14 cellular contexts compared by ENCODE assay signal in genomic region chr15:44157679-44158078, GRCh38. TPM values are rescaled to one million over a fixed set of nuclear protein-coding genes. Genes with fewer than 3 reads are reported as not detected.
DNase-seq lines count a peak whose midpoint lies in the region; ATAC-seq and TF ChIP-seq lines count a peak whose summit lies in the region.
"Had no signal": no experiment of that assay in that cellular context is flagged by ENCODE, and none has a peak within 500 bp of the region (broad histone marks: within the 10 kb centered on the region; RNA-seq: fewer than 3 reads in every experiment).

No MANE protein-coding gene starts in this region.

- intact Hi-C loops in prostate gland (cut with DNase I) = no loop called here

- TF ChIP-seq POLR2A in prostate gland (IDR thresholded peaks at IDR 0.05) = no peak

- ATAC-seq in GM21360 (IDR thresholded peaks at IDR 0.05; ENCODE audit: unreplicated experiment) (no peak), GM18907 (IDR thresholded peaks at IDR 0.05; ENCODE audit: unreplicated experiment) (no peak)
- no peak for ATAC-seq in activated naive CD8-positive, alpha-beta T cell treated with anti-CD3 and anti-CD28 coated beads, Interleukin-2, amount 50 U/mL, for 24 hours
- ATAC-seq: WTC11 had no signal

- TF ChIP-seq CTCF in HEK293 (tag by site-specific recombination; IDR thresholded peaks at IDR 0.05) = no peak
- no peak for TF ChIP-seq CTCF in prostate gland (IDR thresholded peaks at IDR 0.05)

- H3K36me3 Mint-ChIP-seq in activated naive CD8-positive, alpha-beta T cell treated with anti-CD3 and anti-CD28 coated beads, Interleukin-2, amount 50 U/mL, for 24 hours (ENCODE audit: low read depth) = no peaks in the 10 kb centered on the region
- H3K36me3 Mint-ChIP-seq: IgD-negative memory B cell, naive B cell, WTC11 had no signal

- H3K4me1 ChIP-seq in ACC112 (ENCODE audit: control insufficient read depth, insufficient read depth, low read length, unreplicated experiment) (peaks cover 38% of the 10 kb centered on the region), HEK293 (ENCODE audit: control insufficient read depth, insufficient read depth, low read length) (peaks cover 3% of the 10 kb centered on the region; the same call in 1 of the 2 replicates), prostate gland (replicated peaks) (no peaks in the 10 kb centered on the region)
- H3K4me1 ChIP-seq: esophagus squamous epithelium had no signal

- 33% methylated on average over 1 of the region's 1 CpG for WGBS in prostate gland

- no peaks in the 10 kb centered on the region for H3K79me2 ChIP-seq in ACC112 (ENCODE audit: control insufficient read depth, insufficient read depth, low read length, unreplicated experiment)

- no peak overlapping the region for H3K27ac Mint-ChIP-seq in activated naive CD8-positive, alpha-beta T cell treated with anti-CD3 and anti-CD28 coated beads, Interleukin-2, amount 50 U/mL, for 24 hours
- H3K27ac Mint-ChIP-seq: IgD-negative memory B cell, naive B cell, WTC11 had no signal

- H3K9me3 Mint-ChIP-seq in activated naive CD8-positive, alpha-beta T cell treated with anti-CD3 and anti-CD28 coated beads, Interleukin-2, amount 50 U/mL, for 24 hours = no peaks in the 10 kb centered on the region
- H3K9me3 Mint-ChIP-seq: naive B cell had no signal

- peaks cover 21% of the 10 kb centered on the region for H3K27me3 Mint-ChIP-seq in activated naive CD8-positive, alpha-beta T cell treated with anti-CD3 and anti-CD28 coated beads, Interleukin-2, amount 50 U/mL, for 24 hours

- peak; percentile 30 for DNase-seq in SW480 (ENCODE audit: low spot score)
- peak; percentile 87 for DNase-seq in glomerular visceral epithelial cell (ENCODE audit: extremely low spot score)
- DNase-seq in activated naive CD8-positive, alpha-beta T cell treated with anti-CD3 and anti-CD28 coated beads, Interleukin-2, amount 50 U/mL, for 24 hours = no peak
- DNase-seq in prostate gland (ENCODE audit: low spot score) = no peak
- DNase-seq: activated naive CD4-positive, alpha-beta T cell treated with Interleukin-2 at 50 U/mL for 16 hours; esophagus squamous epithelium; naive B cell had no signal

- H3K27ac ChIP-seq in ACC112 (ENCODE audit: low read depth, low read length) (peak overlapping the region; percentile 94), HEK293 (ENCODE audit: extremely low read depth, low read depth, low read length) (no peak overlapping the region), prostate gland (no peak overlapping the region)
- H3K27ac ChIP-seq: C4-2B, esophagus squamous epithelium had no signal

- H3K4me3 ChIP-seq in ACC112 (ENCODE audit: low read depth, low read length) = peak overlapping the region; percentile 40
- no peak overlapping the region for H3K4me3 ChIP-seq in HEK293 (ENCODE audit: low read depth, low read length)
- no peak overlapping the region for H3K4me3 ChIP-seq in prostate gland
- H3K4me3 ChIP-seq: esophagus squamous epithelium had no signal

- H3K9me3 ChIP-seq in HEK293 (ENCODE audit: control insufficient read depth, insufficient read depth, low read depth, low read length) (no peaks in the 10 kb centered on the region), prostate gland (no peaks in the 10 kb centered on the region)
- H3K9me3 ChIP-seq: esophagus squamous epithelium had no signal

- CTCF ChIA-PET in HEK293 (lab: Yijun Ruan, JAX) = no interaction called here

- H2AFZ ChIP-seq in ACC112 (ENCODE audit: low read length, unreplicated experiment) = no peak overlapping the region

- H3K4me1 Mint-ChIP-seq in activated naive CD8-positive, alpha-beta T cell treated with anti-CD3 and anti-CD28 coated beads, Interleukin-2, amount 50 U/mL, for 24 hours = no peaks in the 10 kb centered on the region
- H3K4me1 Mint-ChIP-seq: naive B cell had no signal

- POLR2A ChIA-PET in HEK293 (lab: Yijun Ruan, JAX) = no interaction called here

- no peaks in the 10 kb centered on the region for H3K27me3 ChIP-seq in ACC112 (ENCODE audit: insufficient read depth, low read length)
- H3K27me3 ChIP-seq in prostate gland (replicated peaks; ENCODE audit: insufficient read depth) = no peaks in the 10 kb centered on the region

- H3K36me3 ChIP-seq in ACC112 (ENCODE audit: insufficient read depth, low read length) (no peaks in the 10 kb centered on the region), HEK293 (ENCODE audit: control insufficient read depth in 2 of 2, insufficient read depth in 1 of 2, low read length in 2 of 2) (no peaks in the 10 kb centered on the region), prostate gland (no peaks in the 10 kb centered on the region)
- H3K36me3 ChIP-seq: esophagus squamous epithelium had no signal

- no peak overlapping the region for H3K4me3 Mint-ChIP-seq in activated naive CD8-positive, alpha-beta T cell treated with anti-CD3 and anti-CD28 coated beads, Interleukin-2, amount 50 U/mL, for 24 hours
- H3K4me3 Mint-ChIP-seq: IgD-negative memory B cell, naive B cell, WTC11 had no signal

TF ChIP-seq in HEK293, 187 proteins besides CTCF, POLR2A, EP300 and RAD21 (continues in another document):
- peak; percentile 65; the same call in 1 of the 2 replicates for TF ChIP-seq GFI1B (tag by site-specific recombination; IDR thresholded peaks at IDR 0.05)
- peak; percentile 57; the same call in 1 of the 2 replicates for TF ChIP-seq FEZF1 (tag by site-specific recombination; IDR thresholded peaks at IDR 0.05)
- no peak for TF ChIP-seq MYNN (tag by site-specific recombination; IDR thresholded peaks at IDR 0.05; ENCODE audit: borderline replicate concordance)
- no peak for TF ChIP-seq ZNF354C (tag by site-specific recombination; IDR thresholded peaks at IDR 0.05; ENCODE audit: borderline replicate concordance, low read depth)
- TF ChIP-seq SP3 (tag by site-specific recombination; IDR thresholded peaks at IDR 0.05) = no peak
- no peak for TF ChIP-seq ZNF394 (tag by site-specific recombination; IDR thresholded peaks at IDR 0.05; ENCODE audit: borderline replicate concordance)
- TF ChIP-seq ZNF843 (tag by site-specific recombination; IDR thresholded peaks at IDR 0.05) = peak; percentile 64
- TF ChIP-seq ZNF433 (tag by site-specific recombination; IDR thresholded peaks at IDR 0.05; ENCODE audit: low read depth) = no peak
- TF ChIP-seq ZNF221 (tag by site-specific recombination; IDR thresholded peaks at IDR 0.05; ENCODE audit: borderline replicate concordance) = no peak
- TF ChIP-seq ZNF580 (tag by site-specific recombination; IDR thresholded peaks at IDR 0.05) = no peak
- TF ChIP-seq ZNF16 (tag by site-specific recombination; IDR thresholded peaks at IDR 0.05; ENCODE audit: low read depth) = no peak
- TF ChIP-seq ZNF629 (tag by site-specific recombination; IDR thresholded peaks at IDR 0.05) = peak; percentile 67
- no peak for TF ChIP-seq ZNF600 (tag by site-specific recombination; IDR thresholded peaks at IDR 0.05)
- TF ChIP-seq ZNF624 (tag by site-specific recombination; IDR thresholded peaks at IDR 0.05) = no peak
- no peak for TF ChIP-seq ZBTB44 (tag by site-specific recombination; IDR thresholded peaks at IDR 0.05)
- TF ChIP-seq ZSCAN30 (tag by site-specific recombination; IDR thresholded peaks at IDR 0.05) = no peak
- TF ChIP-seq ZBTB11 (tag by site-specific recombination; conservative IDR thresholded peaks at IDR 0.05; ENCODE audit: low read depth) = no peak
- peak; percentile 36; the same call in 1 of the 2 replicates for TF ChIP-seq OSR2 (tag by site-specific recombination; IDR thresholded peaks at IDR 0.05)

RNA-seq across cellular contexts. Expression of gene FRMD5, which starts 37.4 kb away (rescaled TPM):
- total RNA-seq in prostate gland = 1 to 10 TPM in 1 of 2 donors, under 1 TPM in 1; 0.36 to 8.1 TPM

Comparison
In these comparisons a context has a peak if more than half of its experiments do, and no peak if none do; other contexts are left out.
1. DNase-seq: peak in SW480 (single experiment) and glomerular visceral epithelial cell (single experiment); none in activated naive CD8-positive, alpha-beta T cell treated with anti-CD3 and anti-CD28 coated beads, Interleukin-2, amount 50 U/mL, for 24 hours (single experiment) and prostate gland (single experiment).